9 cellular contexts compared by ENCODE assay signal in the genomic region with DNA sequence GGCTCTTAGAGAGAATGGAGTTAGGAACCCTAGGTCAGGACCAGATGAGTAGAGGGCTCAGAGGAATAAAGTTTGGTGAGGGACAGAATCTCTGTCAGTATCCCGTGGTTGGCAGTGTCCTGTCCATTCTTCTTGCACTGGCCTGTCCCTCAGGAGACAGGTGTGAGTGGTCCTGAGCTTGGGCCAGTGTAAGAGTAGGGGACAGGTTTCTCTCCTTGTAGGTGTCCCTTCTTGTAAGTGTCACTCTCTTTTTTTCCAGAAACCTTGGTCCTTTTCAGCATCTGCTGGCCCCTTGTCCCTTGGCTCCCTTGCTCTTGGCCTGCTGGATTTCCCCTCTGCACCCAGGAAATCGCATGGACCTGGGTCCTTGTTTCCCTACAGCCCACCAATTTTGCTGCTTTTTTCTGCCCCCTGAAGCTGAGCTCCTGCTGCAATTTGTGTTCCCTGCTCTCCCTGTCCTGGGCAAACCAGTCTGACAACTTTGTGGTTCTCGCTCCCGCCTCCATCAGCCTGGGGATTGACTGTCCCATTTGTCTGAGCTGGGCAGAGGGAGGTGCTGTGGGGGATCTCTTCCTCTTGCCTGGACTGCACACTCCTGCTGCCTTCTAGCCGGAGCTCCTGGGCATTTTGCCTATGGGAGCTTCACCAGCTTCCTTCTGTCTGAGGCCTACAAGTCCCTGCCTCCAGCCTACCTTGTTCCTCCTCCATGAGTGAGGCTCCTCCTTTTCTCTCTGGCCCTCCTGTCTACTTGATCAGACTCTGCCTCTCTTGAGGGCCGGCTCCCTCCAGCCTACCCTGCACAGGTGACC. TPM values are rescaled to one million over a fixed set of nuclear protein-coding genes. Genes with fewer than 3 reads are reported as not detected.
A peak's percentile ranks its signal among the peaks of the same experiment; 100 is the strongest.
DNase-seq lines count a peak whose midpoint lies in the region; ATAC-seq lines count a peak whose summit lies in the region.
"Had no signal": no experiment of that assay in that cellular context is flagged by ENCODE, and none has a peak within 500 bp of the region (broad histone marks: within the 10 kb centered on the region; RNA-seq: fewer than 3 reads in every experiment).

No MANE protein-coding gene starts in this region.

- peaks cover 100% of the 10 kb centered on the region for H3K4me1 ChIP-seq in mononuclear cell (ENCODE audit: insufficient read depth, low read length)

- DNase-seq in SIG-M5 treated with dmso at 0.1 percent for 504 hours (lab: John Stamatoyannopoulos, UW; ENCODE audit: unreplicated experiment) (peak; percentile 62), SIG-M5 (lab: John Stamatoyannopoulos, UW) (no peak), NCI-H774 (lab: John Stamatoyannopoulos, UW) (peak; percentile 65), GOT3 (lab: John Stamatoyannopoulos, UW) (no peak), middle frontal gyrus (ENCODE audit: extremely low spot score, low spot score) (no peak)
- DNase-seq in effector memory CD8-positive, alpha-beta T cell: no peak
- DNase-seq: DND-41 had no signal

- no peaks in the 10 kb centered on the region for H3K27me3 ChIP-seq in mononuclear cell (ENCODE audit: insufficient read depth, low read length)

- H3K4me3 ChIP-seq in mononuclear cell (ENCODE audit: low read length): peak overlapping the region; percentile 1

- no peaks in the 10 kb centered on the region for H3K9me3 Mint-ChIP-seq in effector memory CD8-positive, alpha-beta T cell

- H3K9me3 ChIP-seq in mononuclear cell (ENCODE audit: low read depth, low read length): no peaks in the 10 kb centered on the region

- H3K4me3 Mint-ChIP-seq in effector memory CD8-positive, alpha-beta T cell: peak overlapping the region; percentile 92 to 97

- ATAC-seq in effector memory CD8-positive, alpha-beta T cell (replicated peaks): no peak
- ATAC-seq in HG02973 (IDR thresholded peaks at IDR 0.05; ENCODE audit: unreplicated experiment): no peak

- peaks cover 42% of the 10 kb centered on the region for H3K36me3 Mint-ChIP-seq in effector memory CD8-positive, alpha-beta T cell (ENCODE audit: insufficient read depth)

- no peaks in the 10 kb centered on the region for H3K27me3 Mint-ChIP-seq in effector memory CD8-positive, alpha-beta T cell

- H3K4me1 Mint-ChIP-seq in effector memory CD8-positive, alpha-beta T cell (ENCODE audit: low read depth in 2 of 2): peaks cover 93 to 98% of the 10 kb centered on the region in 2 donors

- peak overlapping the region; percentile 92 to 93 for H3K27ac Mint-ChIP-seq in effector memory CD8-positive, alpha-beta T cell

RNA-seq across cellular contexts. Expression of a gene that starts 6.5 kb away (rescaled TPM):
- total RNA-seq in mononuclear cell: 65.4 TPM

RNA-seq across cellular contexts. Expression of a gene that starts 52.3 kb away (rescaled TPM):
- total RNA-seq in mononuclear cell: 3.3 TPM

Comparison
In these comparisons a context has a peak if more than half of its experiments do, and no peak if none do; other contexts are left out.
1. DNase-seq: peak in SIG-M5 treated with dmso at 0.1 percent for 504 hours (single experiment) and NCI-H774 (single experiment); none in SIG-M5 (single experiment), effector memory CD8-positive, alpha-beta T cell (0 of 3), GOT3 (single experiment) and middle frontal gyrus (single experiment).